7 cellular contexts compared by ENCODE assay signal in genomic region chr9:41354060-41354934, GRCh38.
DNase-seq lines count a peak whose midpoint lies in the region; ATAC-seq, FAIRE-seq and TF ChIP-seq lines count a peak whose summit lies in the region.
"Not testable (repeated sequence)": the region's sequence is repeated elsewhere in the genome, so short reads cannot be mapped to it uniquely, and the experiment has no call there.

No MANE protein-coding gene starts in this region.

- not testable (repeated sequence) for H3K9ac ChIP-seq in endothelial cell of umbilical vein (replicated peaks; ENCODE audit: extremely low read depth, insufficient read depth, low read length)

- H3K9me3 Mint-ChIP-seq in activated CD4-positive, alpha-beta T cell treated with anti-CD3 and anti-CD28 coated beads, Interleukin-2, amount 10 ng/mL, durations not matched to agents 24 days and 14 days; activated naive CD4-positive, alpha-beta T cell treated with anti-CD3 and anti-CD28 coated beads, Interleukin-2, amount 50 U/mL, for 72 hours: not testable (repeated sequence)

- intact Hi-C loops in activated CD4-positive, alpha-beta T cell treated with anti-CD3 and anti-CD28 coated beads, Interleukin-2, amount 10 ng/mL, durations not matched to agents 24 days and 14 days (cut with micrococcal nuclease); endothelial cell of umbilical vein (cut with micrococcal nuclease); right lobe of liver (cut with DNase I): not testable (repeated sequence)

- TF ChIP-seq CTCF in DOHH2 (IDR thresholded peaks at IDR 0.05; ENCODE audit: low read depth, low read length, poor library complexity, severe bottlenecking); endothelial cell of umbilical vein (IDR thresholded peaks at IDR 0.05; ENCODE audit: extremely low read depth in 1 of 2, insufficient read depth in 1 of 2, low read depth in 1 of 2, low read length in 2 of 2); right lobe of liver (IDR thresholded peaks at IDR 0.05): not testable (repeated sequence)

- not testable (repeated sequence) for H3K27me3 ChIP-seq in DOHH2 (ENCODE audit: control insufficient read depth, low read length); endothelial cell of umbilical vein (ENCODE audit: control insufficient read depth in 2 of 2, insufficient read depth in 2 of 2, low read length in 2 of 2); right lobe of liver

- H3K4me3 Mint-ChIP-seq in activated CD4-positive, alpha-beta T cell treated with anti-CD3 and anti-CD28 coated beads, Interleukin-2, amount 10 ng/mL, durations not matched to agents 24 days and 14 days, result peak overlapping the region; percentile 76

- H3K4me1 Mint-ChIP-seq in activated CD4-positive, alpha-beta T cell treated with anti-CD3 and anti-CD28 coated beads, Interleukin-2, amount 10 ng/mL, durations not matched to agents 24 days and 14 days, result not testable (repeated sequence)

- FAIRE-seq in endothelial cell of umbilical vein (lab: Jason Lieb, UNC), result not testable (repeated sequence)

- H3K36me3 ChIP-seq in DOHH2 (ENCODE audit: control insufficient read depth, low read length); endothelial cell of umbilical vein (ENCODE audit: control insufficient read depth in 2 of 2, extremely low read depth in 1 of 2, insufficient read depth in 2 of 2, low read length in 2 of 2); right lobe of liver: not testable (repeated sequence)

- peak overlapping the region; percentile 58 for H3K27ac Mint-ChIP-seq in activated CD4-positive, alpha-beta T cell treated with anti-CD3 and anti-CD28 coated beads, Interleukin-2, amount 10 ng/mL, durations not matched to agents 24 days and 14 days
- peak overlapping the region; percentile 29 to 35 for H3K27ac Mint-ChIP-seq in activated naive CD4-positive, alpha-beta T cell treated with anti-CD3 and anti-CD28 coated beads, Interleukin-2, amount 50 U/mL, for 72 hours

- H2AFZ ChIP-seq in endothelial cell of umbilical vein (ENCODE audit: low read depth, low read length), result peak overlapping the region; percentile 41

- H3K9me1 ChIP-seq in endothelial cell of umbilical vein (replicated peaks; ENCODE audit: control insufficient read depth, extremely low read depth, insufficient read depth, low read length), result not testable (repeated sequence)

- peaks cover 11% of the 10 kb centered on the region for H3K4me1 ChIP-seq in DOHH2 (ENCODE audit: control insufficient read depth, low read length)
- not testable (repeated sequence) for H3K4me1 ChIP-seq in endothelial cell of umbilical vein (ENCODE audit: control insufficient read depth, extremely low read depth, insufficient read depth, low read length); right lobe of liver

- CTCF ChIA-PET in endothelial cell of umbilical vein (lab: Charles Lee), result not testable (repeated sequence)

- peak overlapping the region; percentile 55 for H3K4me2 ChIP-seq in DOHH2 (ENCODE audit: low read length)
- H3K4me2 ChIP-seq in endothelial cell of umbilical vein (ENCODE audit: insufficient read depth, low read length), result not testable (repeated sequence)

- peak overlapping the region; percentile 73 for H3K27ac ChIP-seq in DOHH2 (ENCODE audit: low read depth, low read length)
- not testable (repeated sequence) for H3K27ac ChIP-seq in endothelial cell of umbilical vein (ENCODE audit: insufficient read depth, low read depth, low read length); skin epidermis
- H3K27ac ChIP-seq in right lobe of liver, result peak overlapping the region in 1 of 3 donors; percentile 51

- POLR2A ChIA-PET in endothelial cell of umbilical vein (lab: Charles Lee), result not testable (repeated sequence)

- peaks cover 10% of the 10 kb centered on the region for H3K79me2 ChIP-seq in DOHH2 (ENCODE audit: control insufficient read depth, low read length)
- H3K79me2 ChIP-seq in endothelial cell of umbilical vein (ENCODE audit: control insufficient read depth, insufficient read depth, low read length), result not testable (repeated sequence)

- H3K4me3 ChIP-seq in DOHH2 (ENCODE audit: low read length) (peak overlapping the region; percentile 67), endothelial cell of umbilical vein (replicated peaks in 1 of 3; ENCODE audit: insufficient read depth in 1 of 3, low read depth in 1 of 3, low read length in 3 of 3) (peak overlapping the region in 2 of 3 experiments; percentile 4 to 11), right lobe of liver (peak overlapping the region; percentile 25 to 51 (median 40)), skin epidermis (peak overlapping the region in 5 of 7 experiments; percentile 8 to 31 (median 12))

- WGBS in right lobe of liver (ENCODE audit: insufficient coverage, low coverage, low lambda C conversion rate, missing lambda C conversion rate), result 30% methylated on average over 15 of the region's 47 CpGs

- DNase-seq in NCI-H2171 treated with DMSO at 0.1 percent for 48 hours (lab: John Stamatoyannopoulos, UW), result peak; percentile 40
- peak; percentile 66 for DNase-seq in activated CD4-positive, alpha-beta T cell treated with anti-CD3 and anti-CD28 coated beads, Interleukin-2, amount 10 ng/mL, durations not matched to agents 24 days and 14 days
- not testable (repeated sequence) for DNase-seq in activated naive CD4-positive, alpha-beta T cell treated with anti-CD3 and anti-CD28 coated beads, Interleukin-2, amount 50 U/mL, for 72 hours (ENCODE audit: low spot score in 2 of 2); endothelial cell of umbilical vein (ENCODE audit: low read depth, low spot score); right lobe of liver

- H3K9me2 ChIP-seq in DOHH2 (replicated peaks; ENCODE audit: control insufficient read depth, low read length), result not testable (repeated sequence)

- TF ChIP-seq POLR2A in endothelial cell of umbilical vein (IDR thresholded peaks at IDR 0.05; ENCODE audit: low read depth, low read length); right lobe of liver (IDR thresholded peaks at IDR 0.05): not testable (repeated sequence)

- H3K9me3 ChIP-seq in DOHH2 (ENCODE audit: control insufficient read depth, insufficient read depth, low read length); endothelial cell of umbilical vein (replicated peaks; ENCODE audit: control insufficient read depth, insufficient read depth, low read length); right lobe of liver: not testable (repeated sequence)

- BruUV-seq in endothelial cell of umbilical vein (replicated peaks; lab: Mats Ljungman, UMichigan), result not testable (repeated sequence)

- H4K20me1 ChIP-seq in DOHH2 (ENCODE audit: control insufficient read depth, insufficient read depth, low read depth, low read length); endothelial cell of umbilical vein (replicated peaks; ENCODE audit: control insufficient read depth, extremely low read depth, insufficient read depth, low read length): not testable (repeated sequence)

- H3K27me3 Mint-ChIP-seq in activated CD4-positive, alpha-beta T cell treated with anti-CD3 and anti-CD28 coated beads, Interleukin-2, amount 10 ng/mL, durations not matched to agents 24 days and 14 days, result not testable (repeated sequence)

- ATAC-seq in activated naive CD4-positive, alpha-beta T cell treated with anti-CD3 and anti-CD28 coated beads, Interleukin-2, amount 50 U/mL, for 72 hours, result not testable (repeated sequence)
- ATAC-seq in right lobe of liver, result peak in 3 of 4 donors; percentile 39 to 67 (median 45)

- not testable (repeated sequence) for H3K36me3 Mint-ChIP-seq in activated CD4-positive, alpha-beta T cell treated with anti-CD3 and anti-CD28 coated beads, Interleukin-2, amount 10 ng/mL, durations not matched to agents 24 days and 14 days (ENCODE audit: low read depth); activated naive CD4-positive, alpha-beta T cell treated with anti-CD3 and anti-CD28 coated beads, Interleukin-2, amount 50 U/mL, for 72 hours

- dilution Hi-C loops in endothelial cell of umbilical vein (cut with MboI; ENCODE audit: extremely low pct_ligation_motif_present, low sequenced_read_pairs), result not testable (repeated sequence)

- not testable (repeated sequence) for H3F3A ChIP-seq in DOHH2 (ENCODE audit: control insufficient read depth, insufficient read depth)

Comparison
In these comparisons a context has a peak if more than half of its experiments do, and no peak if none do; other contexts are left out.
1. H3K4me3 ChIP-seq: peak in every context shown above with its lines; median percentile 67 in DOHH2; 40 in right lobe of liver; 12 in skin epidermis; 8 in endothelial cell of umbilical vein.